15 cellular contexts compared by ENCODE assay signal in genomic region chr21:45357436-45358260, GRCh38. TPM values are rescaled to one million over a fixed set of nuclear protein-coding genes. Genes with fewer than 3 reads are reported as not detected.
DNase-seq lines count a peak whose midpoint lies in the region; ATAC-seq, FAIRE-seq and TF ChIP-seq lines count a peak whose summit lies in the region.
"Had no signal": no experiment of that assay in that cellular context is flagged by ENCODE, and none has a peak within 500 bp of the region (broad histone marks: within the 10 kb centered on the region; RNA-seq: fewer than 3 reads in every experiment).

No MANE protein-coding gene starts in this region.

- H3K27me3 ChIP-seq in HUES48 (ENCODE audit: control insufficient read depth, insufficient read depth, low read length) (no peaks in the 10 kb centered on the region), HepG2 (ENCODE audit: control insufficient read depth in 1 of 2, insufficient read depth in 2 of 2, low read length in 2 of 2) (no peaks in the 10 kb centered on the region), smooth muscle cell (ENCODE audit: low read depth) (no peaks in the 10 kb centered on the region)
- H3K27me3 ChIP-seq: tibial artery had no signal

- POLR2A ChIA-PET in HepG2 (lab: Yijun Ruan, JAX) = interaction anchor here (0.7 to 2.4 kb wide), 12 partner anchors 9 to 168 kb away, joined by 3 to 11 read pairs (median 4); no protein-coding TSS in a partner anchor

- H3K4me1 ChIP-seq in HUES48 (ENCODE audit: control insufficient read depth, insufficient read depth, low read length) (peaks cover 15% of the 10 kb centered on the region), HepG2 (ENCODE audit: insufficient read depth, low read length) (peaks cover 68% of the 10 kb centered on the region), smooth muscle cell (ENCODE audit: low read depth) (peaks cover 47% of the 10 kb centered on the region)

- intact Hi-C loops in HepG2 (cut with micrococcal nuclease; ENCODE audit: unreplicated experiment) = loop anchor here (5.0 kb wide), 1 partner anchor 65 kb away; no protein-coding TSS in a partner anchor

- H4K20me1 ChIP-seq in HepG2 (ENCODE audit: insufficient read depth, low read length) (no peaks in the 10 kb centered on the region), smooth muscle cell (ENCODE audit: low read depth) (no peaks in the 10 kb centered on the region)

- H3K36me3 ChIP-seq in HUES48 (ENCODE audit: control insufficient read depth, insufficient read depth, low read length) (no peaks in the 10 kb centered on the region), HepG2 (replicated peaks in 1 of 2; ENCODE audit: control insufficient read depth in 1 of 2, insufficient read depth in 2 of 2, low read length in 2 of 2) (no peaks in the 10 kb centered on the region), smooth muscle cell (ENCODE audit: low read depth) (no peaks in the 10 kb centered on the region)
- H3K36me3 ChIP-seq: tibial artery had no signal

- H3K9ac ChIP-seq in HUES48 (ENCODE audit: low read depth, low read length) = no peak overlapping the region
- H3K9ac ChIP-seq in HepG2 (ENCODE audit: insufficient read depth, low read depth, low read length) = 0 out of 2 replicates have a peak overlapping the region, but pooled peaks have one; percentile 25
- no peak overlapping the region for H3K9ac ChIP-seq in smooth muscle cell (ENCODE audit: low read depth)

- H2AFZ ChIP-seq in HepG2 (ENCODE audit: low read length) (no peak overlapping the region), smooth muscle cell (ENCODE audit: low read depth) (no peak overlapping the region)

- 86% methylated on average over 37 of the region's 41 CpGs for WGBS in HepG2 (ENCODE audit: low lambda C conversion rate)
- 76% methylated on average over 40 of the region's 41 CpGs for WGBS in smooth muscle cell (ENCODE audit: low lambda C conversion rate)

- no peak for FAIRE-seq in HepG2 (lab: Jason Lieb, UNC)
- FAIRE-seq: GM12878 had no signal

- TF ChIP-seq RAD21 in HepG2 (CRISPR knock-in tag; IDR thresholded peaks at IDR 0.05) = 0 out of 2 replicates have a peak, but pooled peaks have one; percentile 12

- DNase-seq in epithelial cell of esophagus (ENCODE audit: low read depth) (peak; percentile 24), HepG2 (ENCODE audit: low spot score) (no peak), smooth muscle cell (lab: John Stamatoyannopoulos, UW; ENCODE audit: unreplicated experiment) (no peak), NCI-H2029 treated with DMSO at 0.1 percent for 48 hours (lab: John Stamatoyannopoulos, UW) (no peak), HuH-7.5 (ENCODE audit: low spot score) (no peak)
- DNase-seq: activated CD4-positive, alpha-beta T cell treated with anti-CD3 and anti-CD28 coated beads, Interleukin-2, amount 50 U/mL, for 4 hours; Karpas-422; NCI-H510A; stimulated activated CD4-positive, alpha-beta T cell treated with anti-CD3 and anti-CD28 coated beads, Interleukin-2, amount 100 ng/mL, for 24 hours; tibial artery had no signal

- peak overlapping the region; percentile 73 for H3K27ac ChIP-seq in HUES48 (ENCODE audit: low read depth, low read length)
- H3K27ac ChIP-seq in HepG2 (ENCODE audit: extremely low read length, insufficient read depth, low read length) = peak overlapping the region; percentile 82
- no peak overlapping the region for H3K27ac ChIP-seq in smooth muscle cell (ENCODE audit: low read depth)

- TF ChIP-seq CTCF in epithelial cell of esophagus (IDR thresholded peaks at IDR 0.05; ENCODE audit: insufficient read depth, low read depth, low read length, missing control alignments) = no peak
- no peak for TF ChIP-seq CTCF in HepG2 (CRISPR knock-in tag; IDR thresholded peaks at IDR 0.05)
- TF ChIP-seq CTCF in smooth muscle cell (IDR thresholded peaks at IDR 0.05; ENCODE audit: borderline replicate concordance, insufficient read depth, poor library complexity, severe bottlenecking) = peak; percentile 19

- ATAC-seq in HepG2 (peak; percentile 17; the same call in 2 of the 3 replicates), esophagus mucosa (no peak), GM18909 (IDR thresholded peaks at IDR 0.05; ENCODE audit: poor library complexity, unreplicated experiment) (no peak)
- ATAC-seq: activated naive CD4-positive, alpha-beta T cell treated with anti-CD3 and anti-CD28 coated beads, Interleukin-2, amount 50 U/mL, for 72 hours; GM12878 had no signal

- CTCF ChIA-PET in HepG2 (lab: Yijun Ruan, JAX; ENCODE audit: low intra/inter-chr PET ratio, low total read pairs) = interaction anchor here (2.4 kb wide), 1 partner anchor 82 kb away, joined by 11 read pairs; no protein-coding TSS in a partner anchor

- H3K79me2 ChIP-seq in HepG2 (ENCODE audit: insufficient read depth, low read length) (no peaks in the 10 kb centered on the region), smooth muscle cell (ENCODE audit: low read depth) (no peaks in the 10 kb centered on the region)

- 0 out of 2 replicates have a peak overlapping the region, but pooled peaks have one; percentile 81 for H3K4me2 ChIP-seq in HepG2 (ENCODE audit: low read depth, low read length)
- no peak overlapping the region for H3K4me2 ChIP-seq in smooth muscle cell

- H3K9me3 ChIP-seq in HUES48 (ENCODE audit: control insufficient read depth, insufficient read depth, low read length) (no peaks in the 10 kb centered on the region), HepG2 (ENCODE audit: low read length) (no peaks in the 10 kb centered on the region), smooth muscle cell (replicated peaks; ENCODE audit: low read depth) (no peaks in the 10 kb centered on the region)
- H3K9me3 ChIP-seq: tibial artery had no signal

- TF ChIP-seq EP300 in HepG2 (IDR thresholded peaks at IDR 0.05; ENCODE audit: low read depth in 2 of 2, low read length in 2 of 2) = no peak
- no peak for TF ChIP-seq EP300 in HepG2 (CRISPR knock-in tag; IDR thresholded peaks at IDR 0.05; ENCODE audit: borderline replicate concordance)

- peaks cover 8% of the 10 kb centered on the region for H3F3A ChIP-seq in smooth muscle cell (ENCODE audit: low read depth)

- in situ Hi-C loops in HepG2 (cut with HindIII; ENCODE audit: extremely low pct_ligation_motif_present, low pct_unique_long_range_greater_than_20kb) = no loop called here

- H3K4me3 ChIP-seq in HUES48 (ENCODE audit: low read depth, low read length) (no peak overlapping the region), epithelial cell of esophagus (ENCODE audit: low read length) (no peak overlapping the region), HepG2 (replicated peaks in 1 of 3; ENCODE audit: insufficient read depth in 1 of 3, low read depth in 2 of 3, low read length in 3 of 3) (no peak overlapping the region), smooth muscle cell (no peak overlapping the region)
- H3K4me3 ChIP-seq: GM12878, tibial artery had no signal

- no TSS peak for BruUV-seq in HepG2 (replicated peaks; lab: Mats Ljungman, UMichigan)

- TF ChIP-seq POLR2A in HepG2 (IDR thresholded peaks at IDR 0.05; ENCODE audit: insufficient read depth in 1 of 2, low read depth in 2 of 2, low read length in 2 of 2) = no peak

TF ChIP-seq in HepG2, 621 proteins besides CTCF, POLR2A, EP300 and RAD21 (continues in another document):
- TF ChIP-seq SPEN (CRISPR knock-in tag; IDR thresholded peaks at IDR 0.05; ENCODE audit: low read depth) = 0 out of 2 replicates have a peak, but pooled peaks have one; percentile 15

RNA-seq across cellular contexts. Expression of gene COL18A1, which starts 47.3 kb away (rescaled TPM):
- total RNA-seq in HepG2 (2016; rRNA removed; fragmentation: Illumina TruSeq; extraction: Trizol) = 21.2 and 102 TPM in 2 replicates
- total RNA-seq in HepG2 (2016; cell fraction: cytosol; rRNA removed; fragmentation: Illumina TruSeq; extraction: Trizol; ENCODE audit: low read depth) = 5.5 and 5.6 TPM in 2 replicates
- 18.4 and 106 TPM in 2 replicates for total RNA-seq in HepG2 (2016; cell fraction: insoluble cytoplasmic fraction; rRNA removed; fragmentation: Illumina TruSeq; extraction: Trizol)
- 10.8 and 11.6 TPM in 2 replicates for total RNA-seq in HepG2 (2016; cell fraction: membrane; rRNA removed; fragmentation: Illumina TruSeq; extraction: Trizol)
- total RNA-seq in HepG2 (2016; cell fraction: nucleus; rRNA removed; fragmentation: Illumina TruSeq; extraction: Trizol) = 122 and 150 TPM in 2 replicates
- 79.0 and 128 TPM in 2 replicates for polyA plus RNA-seq in HepG2 (2011; rRNA removed)
- polyA plus RNA-seq in HepG2 (2011; cell fraction: cytosol; rRNA removed) = 51.6 and 89.8 TPM in 2 replicates
- polyA plus RNA-seq in HepG2 (2011; cell fraction: nucleus; rRNA removed) = 1,622 and 2,194 TPM in 2 replicates
- 59.0 and 129 TPM in 2 replicates for polyA plus RNA-seq in HepG2 (2012)
- polyA plus RNA-seq in HepG2 (2016; cell fraction: cytosol; fragmentation: Illumina TruSeq; extraction: Trizol; ENCODE audit: low read depth) = 4.3 and 4.4 TPM in 2 replicates
- polyA plus RNA-seq in HepG2 (2016; cell fraction: insoluble cytoplasmic fraction; fragmentation: Illumina TruSeq; extraction: Trizol; ENCODE audit: low read depth) = 20.7 and 26.9 TPM in 2 replicates
- 5.0 and 6.2 TPM in 2 replicates for polyA plus RNA-seq in HepG2 (2016; cell fraction: membrane; fragmentation: Illumina TruSeq; extraction: Trizol; ENCODE audit: low read depth)
- polyA plus RNA-seq in HepG2 (2016; cell fraction: nucleus; fragmentation: Illumina TruSeq; extraction: Trizol; ENCODE audit: insufficient read depth, low read depth) = 308 and 331 TPM in 2 replicates
- 0.09 and 44.3 TPM in 2 replicates for polyA minus RNA-seq in HepG2 (2011; rRNA and poly(A)+ RNA removed; ENCODE audit: low replicate concordance)
- polyA minus RNA-seq in HepG2 (2011; cell fraction: cytosol; rRNA and poly(A)+ RNA removed) = 36.9 and 37.7 TPM in 2 replicates
- polyA minus RNA-seq in HepG2 (2011; cell fraction: nucleus; rRNA and poly(A)+ RNA removed) = 46.7 and 51.1 TPM in 2 replicates
- total RNA-seq in smooth muscle cell = 192 and 240 TPM in 2 replicates
- 362 and 485 TPM in 2 replicates for polyA plus RNA-seq in smooth muscle cell
- total RNA-seq in esophagus mucosa = 26.7 TPM
